8 cellular contexts compared by ENCODE assay signal in genomic region chr16:77723108-77723514, GRCh38. TPM values are rescaled to one million over a fixed set of nuclear protein-coding genes. Genes with fewer than 3 reads are reported as not detected.
A peak's percentile ranks its signal among the peaks of the same experiment; 100 is the strongest.
DNase-seq lines count a peak whose midpoint lies in the region; ATAC-seq and TF ChIP-seq lines count a peak whose summit lies in the region.

No MANE protein-coding gene starts in this region.

- no CpG with 5 or more reads among the region's 5 CpGs for WGBS in neuronal stem cell (ENCODE audit: extremely low coverage in 2 of 2, insufficient read length in 2 of 2, insufficient replicate concordance in 1 of 2), 2 donors

- H2BK15ac ChIP-seq in neuronal stem cell (ENCODE audit: low read length): no peak overlapping the region

- H3K27me3 ChIP-seq in WERI-Rb-1 (ENCODE audit: insufficient read depth, low read depth, severe bottlenecking) (no peaks in the 10 kb centered on the region), neuronal stem cell (ENCODE audit: control insufficient read depth in 3 of 3, insufficient read depth in 3 of 3, low read depth in 1 of 3, low read length in 3 of 3) (no peaks in the 10 kb centered on the region)

- no peak overlapping the region for H2AK5ac ChIP-seq in neuronal stem cell (ENCODE audit: low read depth, low read length)

- H3K18ac ChIP-seq in neuronal stem cell (ENCODE audit: low read length): no peak overlapping the region

- H3K79me1 ChIP-seq in neuronal stem cell (ENCODE audit: low read depth, low read length): no peaks in the 10 kb centered on the region

- H3K9me3 ChIP-seq in WERI-Rb-1 (ENCODE audit: severe bottlenecking) (no peaks in the 10 kb centered on the region), neuronal stem cell (replicated peaks in 1 of 2; ENCODE audit: control insufficient read depth in 2 of 2, insufficient read depth in 1 of 2, low read depth in 1 of 2, low read length in 2 of 2) (peaks cover 0 to 5% of the 10 kb centered on the region in 2 donors)

- no peak overlapping the region for H4K8ac ChIP-seq in neuronal stem cell (ENCODE audit: low read depth, low read length)

- peak overlapping the region; percentile 99 for H2AFZ ChIP-seq in neuronal stem cell (ENCODE audit: low read length)

- H3K14ac ChIP-seq in neuronal stem cell (ENCODE audit: low read length): no peak overlapping the region

- ATAC-seq in GM19452 (IDR thresholded peaks at IDR 0.05; ENCODE audit: unreplicated experiment): peak; percentile 10

- H2BK5ac ChIP-seq in neuronal stem cell (ENCODE audit: low read length): no peak overlapping the region

- no peak overlapping the region for H2BK120ac ChIP-seq in neuronal stem cell (ENCODE audit: low read depth, low read length)

- H3K4me2 ChIP-seq in neuronal stem cell (ENCODE audit: insufficient read depth, low read length, poor library complexity, severe bottlenecking): peak overlapping the region; percentile 83

- H3K9ac ChIP-seq in neuronal stem cell (ENCODE audit: low read depth, low read length, poor library complexity): no peak overlapping the region

- H3K4me3 ChIP-seq in WERI-Rb-1 (ENCODE audit: low read depth, low read length): peak overlapping the region; percentile 92
- peak overlapping the region; percentile 74 to 82 for H3K4me3 ChIP-seq in neuronal stem cell (ENCODE audit: low read length in 2 of 2)

- H3K23ac ChIP-seq in neuronal stem cell (ENCODE audit: low read depth, low read length, poor library complexity): no peak overlapping the region

- H3K36me3 ChIP-seq in WERI-Rb-1: no peaks in the 10 kb centered on the region
- no peaks in the 10 kb centered on the region for H3K36me3 ChIP-seq in neuronal stem cell (replicated peaks in 1 of 2; ENCODE audit: control insufficient read depth in 2 of 2, insufficient read depth in 2 of 2, low read length in 2 of 2)

- TF ChIP-seq CTCF in WERI-Rb-1 (IDR thresholded peaks at IDR 0.05; ENCODE audit: low read depth, low read length): no peak

- H4K91ac ChIP-seq in neuronal stem cell (ENCODE audit: low read depth, low read length, poor library complexity): no peak overlapping the region

- H3K4me1 ChIP-seq in neuronal stem cell (ENCODE audit: control insufficient read depth in 2 of 2, insufficient read depth in 1 of 2, low read depth in 1 of 2, low read length in 2 of 2): peaks cover 2 to 6% of the 10 kb centered on the region in 2 donors

- H3K4ac ChIP-seq in neuronal stem cell (ENCODE audit: low read length): no peak overlapping the region

- peak overlapping the region; percentile 83 for H3K27ac ChIP-seq in WERI-Rb-1
- H3K27ac ChIP-seq in neuronal stem cell (replicated peaks; ENCODE audit: low read length): no peak overlapping the region

- DNase-seq in CD1c-positive myeloid dendritic cell (ENCODE audit: extremely low spot score): peak; percentile 70
- DNase-seq in HS-5 (ENCODE audit: low read depth): peak; percentile 28
- no peak for DNase-seq in WERI-Rb-1
- peak; percentile 27 for DNase-seq in foreskin melanocyte
- no peak for DNase-seq in neuronal stem cell (ENCODE audit: low spot score)
- DNase-seq in NCI-H2107 treated with DMSO at 0.1 percent for 48 hours (lab: John Stamatoyannopoulos, UW; ENCODE audit: unreplicated experiment): no peak
- no peak for DNase-seq in NCI-H524 treated with DMSO at 0.1 percent for 48 hours (lab: John Stamatoyannopoulos, UW)

- no peak overlapping the region for H2BK12ac ChIP-seq in neuronal stem cell (ENCODE audit: low read length)

RNA-seq across cellular contexts. Expression of gene NUDT7, which starts 0.8 kb away (rescaled TPM):
- 18.3 TPM for polyA plus RNA-seq in neuronal stem cell (2013, experiment 1 of 2)
- polyA plus RNA-seq in neuronal stem cell (2013, experiment 2 of 2): 17.0 TPM

Comparison
In these comparisons a context has a peak if more than half of its experiments do, and no peak if none do; other contexts are left out.
1. DNase-seq: peak in CD1c-positive myeloid dendritic cell (single experiment), HS-5 (single experiment) and foreskin melanocyte (single experiment); none in WERI-Rb-1 (single experiment), neuronal stem cell (single experiment), NCI-H2107 treated with DMSO at 0.1 percent for 48 hours (single experiment) and NCI-H524 treated with DMSO at 0.1 percent for 48 hours (single experiment).